In the genomic region with DNA sequence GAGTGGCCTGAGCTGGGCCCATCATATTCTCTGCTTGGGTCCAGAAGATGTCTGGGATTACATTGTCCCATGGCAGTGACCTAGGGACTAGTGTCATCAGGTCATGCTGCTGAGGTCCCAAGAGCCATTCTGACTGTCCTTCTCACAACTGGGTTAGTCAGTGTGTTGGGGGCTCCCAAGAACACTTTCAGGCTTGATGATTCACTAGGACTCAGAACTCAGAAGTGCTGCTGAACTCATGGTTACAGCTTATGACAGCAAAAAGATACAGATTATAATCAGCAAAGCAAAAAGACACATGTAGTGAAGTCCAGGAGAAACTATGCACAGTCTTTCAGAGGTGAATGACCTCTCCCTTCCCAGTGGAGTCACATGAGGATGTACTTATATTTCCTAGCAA, we compare ENCODE assay signal across 27 cellular contexts.
DNase-seq lines count a peak whose midpoint lies in the region; ATAC-seq, FAIRE-seq and TF ChIP-seq lines count a peak whose summit lies in the region.
"Had no signal": no experiment of that assay in that cellular context is flagged by ENCODE, and none has a peak within 500 bp of the region (broad histone marks: within the 10 kb centered on the region; RNA-seq: fewer than 3 reads in every experiment).

No MANE protein-coding gene starts in this region.

- FAIRE-seq in HepG2 (lab: Jason Lieb, UNC) = no peak
- FAIRE-seq: A549 had no signal

- no peaks in the 10 kb centered on the region for H3K4me1 ChIP-seq in HepG2 (ENCODE audit: insufficient read depth, low read length)
- no peaks in the 10 kb centered on the region for H3K4me1 ChIP-seq in right lobe of liver
- H3K4me1 ChIP-seq: A549; BLaER1 treated with 17β-estradiol and CSF1 and Interleukin-3, amounts not matched to agents 10 nM and 100 nM; uterus had no signal

- CTCF ChIA-PET in HepG2 (lab: Yijun Ruan, JAX; ENCODE audit: low intra/inter-chr PET ratio, low total read pairs) = no interaction called here

- H3K9me3 ChIP-seq in HepG2 (ENCODE audit: low read length) (no peaks in the 10 kb centered on the region), right lobe of liver (no peaks in the 10 kb centered on the region)
- H3K9me3 ChIP-seq: A549; BLaER1 treated with 17β-estradiol and CSF1 and Interleukin-3, amounts not matched to agents 10 nM and 100 nM; neutrophil had no signal

- H3K4me3 ChIP-seq in HepG2 (replicated peaks in 1 of 3; ENCODE audit: insufficient read depth in 1 of 3, low read depth in 2 of 3, low read length in 3 of 3) (no peak overlapping the region), right lobe of liver (no peak overlapping the region), lower leg skin (ENCODE audit: low read depth, poor library complexity, severe bottlenecking) (no peak overlapping the region)
- H3K4me3 ChIP-seq: A549; BLaER1 treated with 17β-estradiol and CSF1 and Interleukin-3, amounts not matched to agents 10 nM and 100 nM; uterus had no signal

- no peaks in the 10 kb centered on the region for H3K9me3 Mint-ChIP-seq in activated T-helper 17 cell treated with anti-CD3 and anti-CD28 coated beads, Interleukin-2, amount 50 U/mL, for 72 hours
- H3K9me3 Mint-ChIP-seq in effector memory CD8-positive, alpha-beta T cell = no peaks in the 10 kb centered on the region
- H3K9me3 Mint-ChIP-seq: activated B cell treated with CpG ODN at 0.5 μM for 24 hours; activated CD4-positive, alpha-beta memory T cell treated with anti-CD3 and anti-CD28 coated beads for 36 hours; activated naive CD8-positive, alpha-beta T cell treated with anti-CD3 and anti-CD28 coated beads, Interleukin-2, amount 10 ng/mL, durations not matched to agents 7 days and 5 days; H9 had no signal

- no peaks in the 10 kb centered on the region for H3K4me1 Mint-ChIP-seq in activated T-helper 17 cell treated with anti-CD3 and anti-CD28 coated beads, Interleukin-2, amount 50 U/mL, for 72 hours
- peaks cover 2 to 29% of the 10 kb centered on the region in 2 donors for H3K4me1 Mint-ChIP-seq in effector memory CD8-positive, alpha-beta T cell (ENCODE audit: low read depth in 2 of 2)
- H3K4me1 Mint-ChIP-seq: activated B cell treated with CpG ODN at 0.5 μM for 24 hours; activated naive CD8-positive, alpha-beta T cell treated with anti-CD3 and anti-CD28 coated beads, Interleukin-2, amount 10 ng/mL, durations not matched to agents 7 days and 5 days had no signal

- H4K20me1 ChIP-seq in HepG2 (ENCODE audit: insufficient read depth, low read length) = no peaks in the 10 kb centered on the region
- H4K20me1 ChIP-seq: BLaER1 treated with 17β-estradiol and CSF1 and Interleukin-3, amounts not matched to agents 10 nM and 100 nM had no signal

- TF ChIP-seq POLR2A in HepG2 (IDR thresholded peaks at IDR 0.05; ENCODE audit: insufficient read depth in 1 of 2, low read depth in 2 of 2, low read length in 2 of 2) = no peak
- TF ChIP-seq POLR2A in right lobe of liver (IDR thresholded peaks at IDR 0.05) = no peak
- no peak for TF ChIP-seq POLR2A in lower leg skin (IDR thresholded peaks at IDR 0.05)

- H3K27ac ChIP-seq in HepG2 (ENCODE audit: extremely low read length, insufficient read depth, low read length) (no peak overlapping the region), right lobe of liver (no peak overlapping the region)
- H3K27ac ChIP-seq: A549; BLaER1 treated with 17β-estradiol and CSF1 and Interleukin-3, amounts not matched to agents 10 nM and 100 nM; neutrophil; uterus had no signal

- H3K4me3 Mint-ChIP-seq in activated T-helper 17 cell treated with anti-CD3 and anti-CD28 coated beads, Interleukin-2, amount 50 U/mL, for 72 hours = no peak overlapping the region
- no peak overlapping the region for H3K4me3 Mint-ChIP-seq in effector memory CD8-positive, alpha-beta T cell
- H3K4me3 Mint-ChIP-seq: activated B cell treated with CpG ODN at 0.5 μM for 24 hours; activated CD4-positive, alpha-beta memory T cell treated with anti-CD3 and anti-CD28 coated beads for 36 hours; activated naive CD8-positive, alpha-beta T cell treated with anti-CD3 and anti-CD28 coated beads, Interleukin-2, amount 10 ng/mL, durations not matched to agents 7 days and 5 days; H9 had no signal

- intact Hi-C loops in HepG2 (cut with micrococcal nuclease; ENCODE audit: unreplicated experiment) (no loop called here), right lobe of liver (cut with DNase I) (no loop called here), lower leg skin (cut with DNase I; ENCODE audit: low total_unique reads) (no loop called here)

- no peak overlapping the region for H3K9ac ChIP-seq in HepG2 (ENCODE audit: insufficient read depth, low read depth, low read length)
- H3K9ac ChIP-seq: BLaER1 treated with 17β-estradiol and CSF1 and Interleukin-3, amounts not matched to agents 10 nM and 100 nM had no signal

- H3K79me2 ChIP-seq in HepG2 (ENCODE audit: insufficient read depth, low read length) = no peaks in the 10 kb centered on the region

- H3K27me3 ChIP-seq in HepG2 (ENCODE audit: control insufficient read depth in 1 of 2, insufficient read depth in 2 of 2, low read length in 2 of 2) = no peaks in the 10 kb centered on the region
- no peaks in the 10 kb centered on the region for H3K27me3 ChIP-seq in right lobe of liver
- H3K27me3 ChIP-seq: BLaER1 treated with 17β-estradiol and CSF1 and Interleukin-3, amounts not matched to agents 10 nM and 100 nM; neutrophil; uterus had no signal

- ATAC-seq in HepG2 = no peak
- no peak for ATAC-seq in right lobe of liver
- ATAC-seq in activated T-helper 17 cell treated with anti-CD3 and anti-CD28 coated beads, Interleukin-2, amount 50 U/mL, for 72 hours (replicated peaks) = peak; percentile 44
- no peak for ATAC-seq in effector memory CD8-positive, alpha-beta T cell (replicated peaks)
- ATAC-seq: A549, Right ventricle myocardium inferior had no signal

- in situ Hi-C loops in HepG2 (cut with HindIII; ENCODE audit: extremely low pct_ligation_motif_present, low pct_unique_long_range_greater_than_20kb) = no loop called here

- H3K4me2 ChIP-seq in HepG2 (ENCODE audit: low read depth, low read length) = no peak overlapping the region
- H3K4me2 ChIP-seq: A549; BLaER1 treated with 17β-estradiol and CSF1 and Interleukin-3, amounts not matched to agents 10 nM and 100 nM had no signal

- POLR2A ChIA-PET in HepG2 (lab: Yijun Ruan, JAX) = no interaction called here

- peaks cover 18% of the 10 kb centered on the region for H3K27me3 Mint-ChIP-seq in activated T-helper 17 cell treated with anti-CD3 and anti-CD28 coated beads, Interleukin-2, amount 50 U/mL, for 72 hours
- no peaks in the 10 kb centered on the region for H3K27me3 Mint-ChIP-seq in effector memory CD8-positive, alpha-beta T cell
- H3K27me3 Mint-ChIP-seq: activated naive CD8-positive, alpha-beta T cell treated with anti-CD3 and anti-CD28 coated beads, Interleukin-2, amount 10 ng/mL, durations not matched to agents 7 days and 5 days had no signal

- DNase-seq in HepG2 (ENCODE audit: low spot score) (no peak), right lobe of liver (no peak), hepatic stellate cell (ENCODE audit: low spot score) (peak; percentile 9), stromal cell of bone marrow (ENCODE audit: low read depth) (peak; percentile 22), COR-L47 (lab: John Stamatoyannopoulos, UW) (no peak), lower leg skin (ENCODE audit: low spot score in 2 of 2) (no peak)
- DNase-seq in effector memory CD8-positive, alpha-beta T cell = no peak
- DNase-seq: activated B cell treated with CpG ODN at 0.5 μM for 24 hours; activated CD4-positive, alpha-beta memory T cell treated with anti-CD3 and anti-CD28 coated beads for 36 hours; activated effector memory CD4-positive, alpha-beta T cell treated with Interleukin-2 at 50 U/mL for 16 hours; activated naive CD8-positive, alpha-beta T cell treated with anti-CD3 and anti-CD28 coated beads, Interleukin-2, amount 10 ng/mL, durations not matched to agents 7 days and 5 days; DND-41; effector CD4-positive, alpha-beta T cell; H9; mammary epithelial cell; NCI-H1105; NCI-H2081; NCI-H226; NCI-H774; SW 1271; T1000; uterus had no signal

- no peaks in the 10 kb centered on the region for H3K36me3 Mint-ChIP-seq in activated T-helper 17 cell treated with anti-CD3 and anti-CD28 coated beads, Interleukin-2, amount 50 U/mL, for 72 hours (ENCODE audit: low read depth)
- H3K36me3 Mint-ChIP-seq in effector memory CD8-positive, alpha-beta T cell (ENCODE audit: insufficient read depth) = peaks cover 6% of the 10 kb centered on the region
- H3K36me3 Mint-ChIP-seq: activated CD4-positive, alpha-beta memory T cell treated with anti-CD3 and anti-CD28 coated beads for 36 hours; activated naive CD8-positive, alpha-beta T cell treated with anti-CD3 and anti-CD28 coated beads, Interleukin-2, amount 10 ng/mL, durations not matched to agents 7 days and 5 days had no signal

- TF ChIP-seq RAD21 in HepG2 (CRISPR knock-in tag; IDR thresholded peaks at IDR 0.05) = no peak

- no peaks in the 10 kb centered on the region for H3K36me3 ChIP-seq in HepG2 (replicated peaks in 1 of 2; ENCODE audit: control insufficient read depth in 1 of 2, insufficient read depth in 2 of 2, low read length in 2 of 2)
- H3K36me3 ChIP-seq in right lobe of liver = no peaks in the 10 kb centered on the region
- H3K36me3 ChIP-seq: BLaER1 treated with 17β-estradiol and CSF1 and Interleukin-3, amounts not matched to agents 10 nM and 100 nM; uterus had no signal

- H3K27ac Mint-ChIP-seq in activated T-helper 17 cell treated with anti-CD3 and anti-CD28 coated beads, Interleukin-2, amount 50 U/mL, for 72 hours = no peak overlapping the region
- H3K27ac Mint-ChIP-seq in effector memory CD8-positive, alpha-beta T cell = no peak overlapping the region
- H3K27ac Mint-ChIP-seq: activated B cell treated with CpG ODN at 0.5 μM for 24 hours; activated CD4-positive, alpha-beta memory T cell treated with anti-CD3 and anti-CD28 coated beads for 36 hours; activated naive CD8-positive, alpha-beta T cell treated with anti-CD3 and anti-CD28 coated beads, Interleukin-2, amount 10 ng/mL, durations not matched to agents 7 days and 5 days; H9 had no signal

- no TSS peak for BruUV-seq in HepG2 (replicated peaks; lab: Mats Ljungman, UMichigan)

- TF ChIP-seq CTCF in HepG2 (CRISPR knock-in tag; IDR thresholded peaks at IDR 0.05) (no peak), right lobe of liver (IDR thresholded peaks at IDR 0.05) (no peak), lower leg skin (IDR thresholded peaks at IDR 0.05) (no peak)

- no peak for TF ChIP-seq EP300 in HepG2 (IDR thresholded peaks at IDR 0.05; ENCODE audit: low read depth in 2 of 2, low read length in 2 of 2)
- no peak for TF ChIP-seq EP300 in HepG2 (CRISPR knock-in tag; IDR thresholded peaks at IDR 0.05; ENCODE audit: borderline replicate concordance)

- H2AFZ ChIP-seq in HepG2 (ENCODE audit: low read length) = no peak overlapping the region

TF ChIP-seq in HepG2, 621 proteins besides CTCF, POLR2A, EP300 and RAD21 (continues in another document):
- no peak for TF ChIP-seq SMAD1 (CRISPR knock-in tag; IDR thresholded peaks at IDR 0.05; ENCODE audit: borderline replicate concordance, low read depth)

Comparison
In these comparisons a context has a peak if more than half of its experiments do, and no peak if none do; other contexts are left out.
1. DNase-seq: peak in hepatic stellate cell (single experiment) and stromal cell of bone marrow (single experiment); none in HepG2 (single experiment), right lobe of liver (0 of 3), effector memory CD8-positive, alpha-beta T cell (0 of 3), COR-L47 (single experiment) and lower leg skin (0 of 2).